ENCODE assay signal across 8 cellular contexts in the genomic region with DNA sequence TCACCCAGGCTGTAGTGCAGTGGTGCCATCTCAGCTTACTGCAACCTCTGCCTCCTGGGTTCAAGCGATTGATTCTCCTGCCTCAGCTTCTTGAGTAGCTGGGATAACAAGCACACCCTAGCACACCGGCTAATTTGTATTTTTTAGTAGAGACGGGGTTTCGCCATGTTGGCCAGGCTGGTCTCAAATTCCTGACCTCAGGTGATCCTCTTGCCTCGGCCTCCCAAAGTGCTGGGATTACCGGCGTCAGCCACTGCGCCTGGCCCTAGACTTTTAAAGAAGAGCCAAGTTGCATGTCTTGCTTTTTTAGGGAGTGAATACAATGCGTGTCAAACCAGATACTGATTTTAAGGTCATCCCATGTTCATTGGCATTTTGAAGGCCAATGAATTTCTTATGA. TPM values are rescaled to one million over a fixed set of nuclear protein-coding genes. Genes with fewer than 3 reads are reported as not detected.
DNase-seq lines count a peak whose midpoint lies in the region; ATAC-seq, FAIRE-seq and TF ChIP-seq lines count a peak whose summit lies in the region.
"Not testable (repeated sequence)": the region's sequence is repeated elsewhere in the genome, so short reads cannot be mapped to it uniquely, and the experiment has no call there.

No MANE protein-coding gene starts in this region.

- in situ Hi-C loops in GM12878 (cut with MboI): not testable (repeated sequence)

- 98% methylated on average over 9 of the region's 9 CpGs for WGBS in GM12878 (ENCODE audit: insufficient coverage, insufficient replicate concordance, low lambda C conversion rate, missing lambda C conversion rate)
- 75 to 93% methylated on average over 6 to 9 of the region's 9 CpGs for WGBS in esophagus squamous epithelium, 2 donors
- WGBS in tibial nerve, 2 donors: 76 to 79% methylated on average over 9 of the region's 9 CpGs

- RAD21 ChIA-PET in GM12878 (lab: Charles Lee; ENCODE audit: unreplicated experiment): interaction anchor here (0.5 kb wide), 1 partner anchor 417 kb away, joined by 4 read pairs; no protein-coding TSS in a partner anchor

- SMC1A ChIA-PET in GM12878 (lab: Charles Lee; ENCODE audit: uncharacterized antibody, unreplicated experiment): not testable (repeated sequence)

- H3K79me2 ChIP-seq in GM12878 (ENCODE audit: control insufficient read depth, insufficient read depth, low read length) (peaks cover 26% of the 10 kb centered on the region), osteoblast (ENCODE audit: insufficient read depth, low read length) (peaks cover 43% of the 10 kb centered on the region)

- H3K4me1 ChIP-seq in CD8-positive, alpha-beta memory T cell (ENCODE audit: insufficient read depth, low read length): peaks cover 23% of the 10 kb centered on the region
- H3K4me1 ChIP-seq in GM12878 (ENCODE audit: control insufficient read depth, insufficient read depth, low read length): not testable (repeated sequence)
- H3K4me1 ChIP-seq in esophagus squamous epithelium (peaks cover 4 to 49% (median 16%) of the 10 kb centered on the region in 3 donors), osteoblast (ENCODE audit: insufficient read depth, low read length) (peaks cover 14% of the 10 kb centered on the region), tibial nerve (peaks cover 0 to 32% (median 10%) of the 10 kb centered on the region in 4 donors)

- not testable (repeated sequence) for ATAC-seq in GM12878

- not testable (repeated sequence) for H3K27ac ChIP-seq in CD8-positive, alpha-beta memory T cell (ENCODE audit: low read depth, low read length); GM12878 (ENCODE audit: control insufficient read depth, insufficient read depth); osteoblast (ENCODE audit: low read depth, low read length)
- H3K27ac ChIP-seq in esophagus squamous epithelium (peak overlapping the region in 3 of 4 donors; percentile 91 to 100 (median 97)), tibial nerve (peak overlapping the region in 3 of 4 donors; percentile 95 to 97 (median 96))

- H3K9me3 ChIP-seq in CD8-positive, alpha-beta memory T cell (ENCODE audit: low read length); GM12878 (replicated peaks; ENCODE audit: control insufficient read depth, insufficient read depth, low read length); esophagus squamous epithelium; osteoblast (ENCODE audit: low read depth, low read length); tibial nerve: not testable (repeated sequence)

- not testable (repeated sequence) for TF ChIP-seq RAD21 in GM12878 (IDR thresholded peaks at IDR 0.05; ENCODE audit: insufficient read depth, low read depth, low read length)

- peak overlapping the region in 5 of 8 donors; percentile 70 to 89 (median 80) for H3K27ac Mint-ChIP-seq in CD8-positive, alpha-beta memory T cell
- H3K27ac Mint-ChIP-seq in activated CD4-positive, alpha-beta memory T cell treated with anti-CD3 and anti-CD28 coated beads for 36 hours: not testable (repeated sequence)

- H4K20me1 ChIP-seq in GM12878 (ENCODE audit: control insufficient read depth, insufficient read depth); osteoblast (ENCODE audit: insufficient read depth, low read length): not testable (repeated sequence)

- not testable (repeated sequence) for H3K27me3 Mint-ChIP-seq in CD8-positive, alpha-beta memory T cell; activated CD4-positive, alpha-beta memory T cell treated with anti-CD3 and anti-CD28 coated beads for 36 hours

- POLR2A ChIA-PET in CD8-positive, alpha-beta memory T cell (lab: Charles Lee); activated CD4-positive, alpha-beta memory T cell treated with anti-CD3 and anti-CD28 coated beads for 36 hours (lab: Charles Lee): not testable (repeated sequence)
- POLR2A ChIA-PET in GM12878 (lab: Charles Lee): interaction anchor here (0.8 to 1.6 kb wide), 2 partner anchors 9 to 13 kb away, joined by 3 to 4 read pairs; no protein-coding TSS in a partner anchor

- not testable (repeated sequence) for FAIRE-seq in GM12878 (lab: Jason Lieb, UNC)

- peak overlapping the region in 6 of 7 donors; percentile 76 to 94 (median 83) for H3K4me3 Mint-ChIP-seq in CD8-positive, alpha-beta memory T cell
- H3K4me3 Mint-ChIP-seq in activated CD4-positive, alpha-beta memory T cell treated with anti-CD3 and anti-CD28 coated beads for 36 hours: peak overlapping the region; percentile 69

- peaks cover 5 to 44% (median 5%) of the 10 kb centered on the region in 3 donors for H3K36me3 Mint-ChIP-seq in CD8-positive, alpha-beta memory T cell
- H3K36me3 Mint-ChIP-seq in activated CD4-positive, alpha-beta memory T cell treated with anti-CD3 and anti-CD28 coated beads for 36 hours: peaks cover 21% of the 10 kb centered on the region

- TF ChIP-seq CTCF in NB4 (IDR thresholded peaks at IDR 0.05; ENCODE audit: low read depth, low read length); GM12878 (IDR thresholded peaks at IDR 0.05 in 2 of 3, conservative IDR thresholded peaks at IDR 0.05 in 1 of 3; ENCODE audit: control insufficient read depth in 2 of 3, extremely low read depth in 1 of 3, insufficient read depth in 1 of 3, low read depth in 3 of 3, low read length in 3 of 3); esophagus squamous epithelium (IDR thresholded peaks at IDR 0.05); kidney epithelial cell (IDR thresholded peaks at IDR 0.05; ENCODE audit: insufficient read depth, low read length, poor library complexity, severe bottlenecking); osteoblast (IDR thresholded peaks at IDR 0.05; ENCODE audit: extremely low read depth, low read depth, low read length); tibial nerve (IDR thresholded peaks at IDR 0.05): not testable (repeated sequence)

- not testable (repeated sequence) for H3K9me3 Mint-ChIP-seq in CD8-positive, alpha-beta memory T cell; activated CD4-positive, alpha-beta memory T cell treated with anti-CD3 and anti-CD28 coated beads for 36 hours

- not testable (repeated sequence) for H3K4me3 ChIP-seq in CD8-positive, alpha-beta memory T cell (ENCODE audit: low read length); osteoblast (ENCODE audit: insufficient read depth, low read length); tibial nerve
- peak overlapping the region; percentile 71 for H3K4me3 ChIP-seq in NB4 (ENCODE audit: low read depth, low read length)
- peak overlapping the region; percentile 88; the same call in 1 of the 2 replicates for H3K4me3 ChIP-seq in GM12878
- H3K4me3 ChIP-seq in esophagus squamous epithelium: peak overlapping the region in 3 of 4 donors; percentile 77 to 96 (median 88)
- peak overlapping the region; percentile 4 for H3K4me3 ChIP-seq in kidney epithelial cell (ENCODE audit: low read depth, low read length)

- TF ChIP-seq EP300 in GM12878 (IDR thresholded peaks at IDR 0.05; ENCODE audit: borderline replicate concordance in 1 of 2, control insufficient read depth in 1 of 2, low read depth in 2 of 2, low read length in 2 of 2); tibial nerve (IDR thresholded peaks at IDR 0.05): not testable (repeated sequence)

- intact Hi-C loops in activated CD4-positive, alpha-beta memory T cell treated with anti-CD3 and anti-CD28 coated beads for 36 hours (cut with micrococcal nuclease): loop anchor here (2.0 kb wide), 2 partner anchors 17 to 41 kb away; no protein-coding TSS in a partner anchor
- intact Hi-C loops in GM12878 (cut with micrococcal nuclease; ENCODE audit: unreplicated experiment): not testable (repeated sequence)
- intact Hi-C loops in esophagus squamous epithelium (cut with DNase I): loop anchor here (10.0 kb wide), 1 partner anchor 189 kb away; no protein-coding TSS in a partner anchor

- not testable (repeated sequence) for H3K9ac ChIP-seq in GM12878 (ENCODE audit: control insufficient read depth, insufficient read depth, low read length)

- not testable (repeated sequence) for H3K36me3 ChIP-seq in CD8-positive, alpha-beta memory T cell (ENCODE audit: insufficient read depth, low read length); GM12878 (ENCODE audit: control insufficient read depth in 2 of 2, insufficient read depth in 2 of 2, low read length in 1 of 2); kidney epithelial cell (ENCODE audit: control insufficient read depth, insufficient read depth, low read length)
- peaks cover 5 to 47% (median 19%) of the 10 kb centered on the region in 3 donors for H3K36me3 ChIP-seq in esophagus squamous epithelium
- peaks cover 27% of the 10 kb centered on the region for H3K36me3 ChIP-seq in osteoblast (ENCODE audit: insufficient read depth, low read length)
- H3K36me3 ChIP-seq in tibial nerve: peaks cover 0 to 43% (median 5%) of the 10 kb centered on the region in 3 donors

- H3K4me2 ChIP-seq in GM12878 (ENCODE audit: control insufficient read depth, insufficient read depth) (peak overlapping the region; percentile 80), osteoblast (ENCODE audit: insufficient read depth, low read length) (peak overlapping the region; percentile 65)

- not testable (repeated sequence) for BruUV-seq in GM12878 (replicated peaks; lab: Mats Ljungman, UMichigan)

- TF ChIP-seq POLR2A in NB4 (IDR thresholded peaks at IDR 0.05; ENCODE audit: extremely low read depth, insufficient read length); GM12878 (IDR thresholded peaks at IDR 0.05; ENCODE audit: low read depth, low read length); esophagus squamous epithelium (IDR thresholded peaks at IDR 0.05); tibial nerve (IDR thresholded peaks at IDR 0.05): not testable (repeated sequence)

- not testable (repeated sequence) for DNase-seq in CD8-positive, alpha-beta memory T cell; NB4 (ENCODE audit: low read depth); activated CD4-positive, alpha-beta memory T cell treated with anti-CD3 and anti-CD28 coated beads for 36 hours; GM12878 (ENCODE audit: low read depth, low spot score); esophagus squamous epithelium (lab: John Stamatoyannopoulos, UW); kidney epithelial cell (ENCODE audit: low read depth); osteoblast (ENCODE audit: insufficient read length, low spot score, missing footprints); tibial nerve (ENCODE audit: low spot score in 2 of 2)

- CTCF ChIA-PET in CD8-positive, alpha-beta memory T cell (lab: Charles Lee); activated CD4-positive, alpha-beta memory T cell treated with anti-CD3 and anti-CD28 coated beads for 36 hours (lab: Charles Lee): not testable (repeated sequence)
- CTCF ChIA-PET in GM12878 (lab: Yijun Ruan, JAX): interaction anchor here (1.2 kb wide), 1 partner anchor 26 kb away, joined by 4 read pairs; no protein-coding TSS in a partner anchor

- peaks cover 25 to 38% (median 31%) of the 10 kb centered on the region in 3 donors for H3K4me1 Mint-ChIP-seq in CD8-positive, alpha-beta memory T cell
- H3K4me1 Mint-ChIP-seq in activated CD4-positive, alpha-beta memory T cell treated with anti-CD3 and anti-CD28 coated beads for 36 hours (ENCODE audit: low read depth): peaks cover 22% of the 10 kb centered on the region

- not testable (repeated sequence) for H2AFZ ChIP-seq in GM12878 (ENCODE audit: control insufficient read depth, low read depth, low read length); osteoblast (ENCODE audit: low read length)

- not testable (repeated sequence) for H3K27me3 ChIP-seq in CD8-positive, alpha-beta memory T cell (ENCODE audit: insufficient read depth, low read length, poor library complexity, severe bottlenecking); GM12878 (replicated peaks in 1 of 2; ENCODE audit: control insufficient read depth in 2 of 2, insufficient read depth in 2 of 2, low read length in 1 of 2); esophagus squamous epithelium; kidney epithelial cell (ENCODE audit: control insufficient read depth, insufficient read depth, low read length); osteoblast (ENCODE audit: insufficient read depth, low read length); tibial nerve

RNA-seq across cellular contexts. Expression of gene MLLT10, which starts 1.9 kb away (rescaled TPM):
- 10 to 100 TPM; 35.6 to 37.2 TPM for total RNA-seq in CD8-positive, alpha-beta memory T cell
- polyA plus RNA-seq in CD8-positive, alpha-beta memory T cell: 7.4 TPM
- 10 to 100 TPM; 32.8 to 35.4 TPM for total RNA-seq in activated CD4-positive, alpha-beta memory T cell treated with anti-CD3 and anti-CD28 coated beads for 36 hours
- 240 and 255 TPM in 2 replicates for total RNA-seq in GM12878 (2013; cell fraction: nucleolus; rRNA removed)
- total RNA-seq in GM12878 (2014; rRNA removed): 37.1 and 45.6 TPM in 2 replicates
- 27.5 and 30.1 TPM in 2 replicates for total RNA-seq in GM12878 (2014; rRNA removed; fragmentation: Illumina TruSeq; extraction: Trizol)
- total RNA-seq in GM12878 (2021): 32.2 and 36.7 TPM in 2 replicates
- 34.5 TPM for polyA plus RNA-seq in GM12878 (2011; ENCODE audit: low read depth)
- 61.1 and 61.5 TPM in 2 replicates for polyA plus RNA-seq in GM12878 (2011; rRNA removed)
- polyA plus RNA-seq in GM12878 (2011; cell fraction: cytosol; rRNA removed): 41.5 and 44.6 TPM in 2 replicates
- 63.2 and 68.2 TPM in 2 replicates for polyA plus RNA-seq in GM12878 (2011; cell fraction: nucleus; rRNA removed)
- polyA plus RNA-seq in GM12878 (2012): 19.2 and 23.0 TPM in 2 replicates
- polyA plus RNA-seq in GM12878 (2014; fragmentation: Illumina TruSeq; extraction: Trizol): 29.5 and 39.5 TPM in 2 replicates
- polyA plus RNA-seq in GM12878 (2014; fragmentation: Nextera tagmentation; extraction: Ambion mirVana): 10 to 100 TPM in 1 of 2 experiments, 1 to 10 TPM in 1; 8.7 to 12.1 TPM
- 32.8 and 37.4 TPM in 2 replicates for polyA plus RNA-seq in GM12878 (2014; rRNA removed)
- 10 to 100 TPM; 13.8 to 16.3 TPM for polyA plus RNA-seq in GM12878 (2016; fragmentation: Nextera tagmentation; extraction: Ambion mirVana)
- polyA minus RNA-seq in GM12878 (2011; rRNA and poly(A)+ RNA removed): 95.6 and 97.9 TPM in 2 replicates
- polyA minus RNA-seq in GM12878 (2011; cell fraction: cytosol; rRNA and poly(A)+ RNA removed): 15.5 and 19.3 TPM in 2 replicates
- 74.1 and 152 TPM in 2 replicates for polyA minus RNA-seq in GM12878 (2011; cell fraction: nucleus; rRNA and poly(A)+ RNA removed)
- total RNA-seq in esophagus squamous epithelium: 10 to 100 TPM; 22.7 to 49.6 (median 32.4) TPM
- 32.3 and 32.7 TPM in 2 replicates for total RNA-seq in kidney epithelial cell
- total RNA-seq in osteoblast: 37.6 and 44.8 TPM in 2 replicates
- 10 to 100 TPM; 40.6 to 60.9 (median 47.5) TPM for total RNA-seq in tibial nerve

RNA-seq across cellular contexts. Expression of gene SKIDA1, which starts 10.5 kb away (rescaled TPM):
- under 1 TPM; 0.24 to 0.35 TPM for total RNA-seq in CD8-positive, alpha-beta memory T cell
- 0.20 TPM for polyA plus RNA-seq in CD8-positive, alpha-beta memory T cell
- under 1 TPM; 0.07 to 0.21 TPM for total RNA-seq in activated CD4-positive, alpha-beta memory T cell treated with anti-CD3 and anti-CD28 coated beads for 36 hours
- total RNA-seq in GM12878 (2013; cell fraction: nucleolus; rRNA removed): 0.22 and 0.35 TPM in 2 replicates
- total RNA-seq in GM12878 (2014; rRNA removed): 0.23 and 0.98 TPM in 2 replicates
- 0.28 and 0.45 TPM in 2 replicates for total RNA-seq in GM12878 (2014; rRNA removed; fragmentation: Illumina TruSeq; extraction: Trizol)
- total RNA-seq in GM12878 (2021): 0.13 and 0.72 TPM in 2 replicates
- not detected for polyA plus RNA-seq in GM12878 (2011; ENCODE audit: low read depth)
- 0.04 and 0.05 TPM in 2 replicates for polyA plus RNA-seq in GM12878 (2011; rRNA removed)
- polyA plus RNA-seq in GM12878 (2011; cell fraction: cytosol; rRNA removed): 0.03 and 0.10 TPM in 2 replicates
- polyA plus RNA-seq in GM12878 (2011; cell fraction: nucleus; rRNA removed): 0.06 TPM in 1 of 2 replicates, not detected in the other
- polyA plus RNA-seq in GM12878 (2012): 0.16 and 0.28 TPM in 2 replicates
- polyA plus RNA-seq in GM12878 (2014; fragmentation: Illumina TruSeq; extraction: Trizol): 0.26 and 0.65 TPM in 2 replicates
- under 1 TPM; 0.08 to 0.29 TPM for polyA plus RNA-seq in GM12878 (2014; fragmentation: Nextera tagmentation; extraction: Ambion mirVana)
- polyA plus RNA-seq in GM12878 (2014; rRNA removed): 0.53 and 0.90 TPM in 2 replicates
- under 1 TPM; 0.63 to 0.78 TPM for polyA plus RNA-seq in GM12878 (2016; fragmentation: Nextera tagmentation; extraction: Ambion mirVana)
- polyA minus RNA-seq in GM12878 (2011; rRNA and poly(A)+ RNA removed): 0.05 and 0.15 TPM in 2 replicates
- not detected in 2 replicates for polyA minus RNA-seq in GM12878 (2011; cell fraction: cytosol; rRNA and poly(A)+ RNA removed)
- polyA minus RNA-seq in GM12878 (2011; cell fraction: nucleus; rRNA and poly(A)+ RNA removed): not detected in 2 replicates
- under 1 TPM in 3 of 4 donors, not detected in 1; 0.53 to 0.57 (median 0.57) TPM for total RNA-seq in esophagus squamous epithelium
- total RNA-seq in kidney epithelial cell: 0.27 and 1.5 TPM in 2 replicates
- 0.29 and 0.36 TPM in 2 replicates for total RNA-seq in osteoblast
- 1 to 10 TPM in 3 of 4 donors, under 1 TPM in 1; 0.39 to 5.2 (median 2.3) TPM for total RNA-seq in tibial nerve
